16 cellular contexts compared by ENCODE assay signal in genomic region chr4:15455290-15455689, GRCh38. TPM values are rescaled to one million over a fixed set of nuclear protein-coding genes. Genes with fewer than 3 reads are reported as not detected.
DNase-seq lines count a peak whose midpoint lies in the region; ATAC-seq and TF ChIP-seq lines count a peak whose summit lies in the region.
"Had no signal": no experiment of that assay in that cellular context is flagged by ENCODE, and none has a peak within 500 bp of the region (broad histone marks: within the 10 kb centered on the region; RNA-seq: fewer than 3 reads in every experiment).

No MANE protein-coding gene starts in this region.

- peak; percentile 65 for DNase-seq in AG08395 (ENCODE audit: low spot score)
- DNase-seq in NOMO-1 treated with DMSO at 0.1 percent for 48 hours (lab: John Stamatoyannopoulos, UW; ENCODE audit: unreplicated experiment), result peak; percentile 30
- DNase-seq in fibroblast of the conjunctiva (ENCODE audit: low read depth), result peak; percentile 91
- DNase-seq in osteoblast (ENCODE audit: insufficient read length, low spot score, missing footprints), result peak; percentile 27
- DNase-seq in NCI-H1417 treated with DMSO at 0.1 percent for 48 hours (lab: John Stamatoyannopoulos, UW), result no peak
- no peak for DNase-seq in endothelial cell (ENCODE audit: low spot score)
- DNase-seq in glomerular visceral epithelial cell (ENCODE audit: extremely low spot score), result no peak
- DNase-seq: erythroblast; NCI-H1436; NCI-H774; occipital lobe; stimulated activated CD4-positive, alpha-beta T cell treated with anti-CD3 and anti-CD28 coated beads, Interleukin-2, amount 100 ng/mL, for 24 hours; stimulated activated naive CD4-positive, alpha-beta T cell treated with Interleukin-2 at 50 U/mL for 16 hours had no signal

- H3K9me3 ChIP-seq in osteoblast (ENCODE audit: low read depth, low read length), result no peaks in the 10 kb centered on the region
- H3K9me3 ChIP-seq: SJSA1 had no signal

- no peak overlapping the region for H2AFZ ChIP-seq in osteoblast (ENCODE audit: low read length)

- no peak overlapping the region for H3K27ac Mint-ChIP-seq in endothelial cell (ENCODE audit: unreplicated experiment)
- H3K27ac Mint-ChIP-seq: WTC11 had no signal

- TF ChIP-seq CTCF in osteoblast (IDR thresholded peaks at IDR 0.05; ENCODE audit: extremely low read depth, low read depth, low read length) (no peak), endothelial cell (IDR thresholded peaks at IDR 0.05; ENCODE audit: unreplicated experiment) (no peak)

- ATAC-seq in HG03571 (IDR thresholded peaks at IDR 0.05; ENCODE audit: unreplicated experiment), result no peak
- ATAC-seq: WTC11 had no signal

- no peaks in the 10 kb centered on the region for H3K36me3 ChIP-seq in osteoblast (ENCODE audit: insufficient read depth, low read length)
- H3K36me3 ChIP-seq: SJSA1 had no signal

- H3K36me3 Mint-ChIP-seq in endothelial cell (ENCODE audit: low read depth, unreplicated experiment), result no peaks in the 10 kb centered on the region
- H3K36me3 Mint-ChIP-seq: WTC11 had no signal

- peaks cover 44% of the 10 kb centered on the region for H3K4me1 ChIP-seq in osteoblast (ENCODE audit: insufficient read depth, low read length)

- H3K27me3 Mint-ChIP-seq in endothelial cell (ENCODE audit: unreplicated experiment), result peaks cover 7% of the 10 kb centered on the region

- H4K20me1 ChIP-seq in osteoblast (ENCODE audit: insufficient read depth, low read length), result no peaks in the 10 kb centered on the region

- H3K27ac ChIP-seq in osteoblast (ENCODE audit: low read depth, low read length), result peak overlapping the region; percentile 19
- H3K27ac ChIP-seq: SJSA1 had no signal

- no peak overlapping the region for H3K4me2 ChIP-seq in osteoblast (ENCODE audit: insufficient read depth, low read length)

- H3K79me2 ChIP-seq in osteoblast (ENCODE audit: insufficient read depth, low read length), result no peaks in the 10 kb centered on the region

- H3K4me1 Mint-ChIP-seq in endothelial cell (ENCODE audit: unreplicated experiment), result peaks cover 17% of the 10 kb centered on the region

- no peaks in the 10 kb centered on the region for H3K27me3 ChIP-seq in osteoblast (ENCODE audit: insufficient read depth, low read length)
- H3K27me3 ChIP-seq: SJSA1 had no signal

- H3K4me3 Mint-ChIP-seq in endothelial cell (ENCODE audit: unreplicated experiment), result no peak overlapping the region
- H3K4me3 Mint-ChIP-seq: WTC11 had no signal

- H3K9me3 Mint-ChIP-seq in endothelial cell (ENCODE audit: unreplicated experiment), result no peaks in the 10 kb centered on the region
- H3K9me3 Mint-ChIP-seq: WTC11 had no signal

- H3K4me3 ChIP-seq in osteoblast (ENCODE audit: insufficient read depth, low read length), result no peak overlapping the region
- H3K4me3 ChIP-seq: SJSA1 had no signal

RNA-seq across cellular contexts. Expression of gene CC2D2A, which starts 14.4 kb away (rescaled TPM):
- total RNA-seq in osteoblast (34.0 and 35.4 TPM in 2 replicates), endothelial cell (ENCODE audit: unreplicated experiment) (43.0 TPM)

RNA-seq across cellular contexts. Expression of gene C1QTNF7, which starts 27.5 kb away (rescaled TPM):
- total RNA-seq in osteoblast (under 0.01 and 0.72 TPM in 2 replicates), endothelial cell (ENCODE audit: unreplicated experiment) (not detected)
- total RNA-seq: SJSA1 had no signal

Comparison
In these comparisons a context has a peak if more than half of its experiments do, and no peak if none do; other contexts are left out.
1. DNase-seq: peak in AG08395 (single experiment), NOMO-1 treated with DMSO at 0.1 percent for 48 hours (single experiment), fibroblast of the conjunctiva (single experiment) and osteoblast (single experiment); none in NCI-H1417 treated with DMSO at 0.1 percent for 48 hours (single experiment), endothelial cell (single experiment) and glomerular visceral epithelial cell (single experiment).